Comparison of ENCODE assay signal across 1 cellular context in genomic region chr7:146960747-146961416, GRCh38.
TF ChIP-seq lines count a peak whose summit lies in the region.

No MANE protein-coding gene starts in this region.

TF ChIP-seq in K562, 482 proteins besides CTCF, POLR2A, EP300 and RAD21:
- TF ChIP-seq MAX (CRISPR knock-in tag; IDR thresholded peaks at IDR 0.05), result no peak
- TF ChIP-seq NR2C1 (IDR thresholded peaks at IDR 0.05), result peak; percentile 22; the same call in 1 of the 2 replicates
- TF ChIP-seq NR2C1 (tag; IDR thresholded peaks at IDR 0.05), result no peak
